Comparison of ENCODE assay signal across 11 cellular contexts in genomic region chr22:28351585-28351984, GRCh38.
DNase-seq lines count a peak whose midpoint lies in the region; ATAC-seq and TF ChIP-seq lines count a peak whose summit lies in the region.
"Had no signal": no experiment of that assay in that cellular context is flagged by ENCODE, and none has a peak within 500 bp of the region (broad histone marks: within the 10 kb centered on the region; RNA-seq: fewer than 3 reads in every experiment).

No MANE protein-coding gene starts in this region.

- H3K27me3 ChIP-seq in hepatocyte: no peaks in the 10 kb centered on the region

- no peaks in the 10 kb centered on the region for H3K9me3 ChIP-seq in hepatocyte (ENCODE audit: low read depth)

- peak overlapping the region in 1 of 5 experiments; percentile 19 for H3K4me3 Mint-ChIP-seq in brain

- no peaks in the 10 kb centered on the region for H3K4me1 ChIP-seq in hepatocyte (ENCODE audit: insufficient read depth)

- DNase-seq in COR-L47 (lab: John Stamatoyannopoulos, UW) (peak; percentile 3), DMS 273 treated with DMSO at 0.1 percent for 48 hours (lab: John Stamatoyannopoulos, UW) (peak; percentile 43), NCI-H524 (lab: John Stamatoyannopoulos, UW) (peak; percentile 70 to 86), hepatocyte (ENCODE audit: low spot score) (no peak), CD1c-positive myeloid dendritic cell (ENCODE audit: extremely low spot score) (no peak)
- DNase-seq: DMS153, EL, NCI-H1694, SIG-M5 had no signal

- H3K4me3 ChIP-seq in hepatocyte: no peak overlapping the region

- no peak overlapping the region for H3K27ac ChIP-seq in hepatocyte

- H3K36me3 Mint-ChIP-seq in brain: peaks cover 4% of the 10 kb centered on the region

- peaks cover 7% of the 10 kb centered on the region for H3K79me2 ChIP-seq in hepatocyte

- TF ChIP-seq CTCF in brain (conservative IDR thresholded peaks at IDR 0.05) (no peak), hepatocyte (IDR thresholded peaks at IDR 0.05; ENCODE audit: poor library complexity) (no peak)

- H4K20me1 ChIP-seq in hepatocyte (ENCODE audit: insufficient read depth, poor library complexity, severe bottlenecking): no peaks in the 10 kb centered on the region

- H3K4me1 Mint-ChIP-seq in brain: peaks cover 62% of the 10 kb centered on the region

- H3K27me3 Mint-ChIP-seq in brain: no peaks in the 10 kb centered on the region

- no peaks in the 10 kb centered on the region for H3K9me3 Mint-ChIP-seq in brain

- no peak overlapping the region for H2AFZ ChIP-seq in hepatocyte

- WGBS in hepatocyte (ENCODE audit: low lambda C conversion rate, missing lambda C conversion rate): 15% methylated on average over 1 of the region's 1 CpG

- H3K36me3 ChIP-seq in hepatocyte (replicated peaks; ENCODE audit: insufficient read depth, low read depth): no peaks in the 10 kb centered on the region

- no peak overlapping the region for H3K4me2 ChIP-seq in hepatocyte

- H3K27ac Mint-ChIP-seq in brain: peak overlapping the region in 3 of 5 experiments; percentile 3 to 55 (median 23)

- no peak for ATAC-seq in GM21619 (IDR thresholded peaks at IDR 0.05; ENCODE audit: unreplicated experiment)

- H3K9me2 ChIP-seq in hepatocyte (replicated peaks; ENCODE audit: insufficient read depth): no peaks in the 10 kb centered on the region

Comparison
In these comparisons a context has a peak if more than half of its experiments do, and no peak if none do; other contexts are left out.
1. DNase-seq: peak in COR-L47 (single experiment), DMS 273 treated with DMSO at 0.1 percent for 48 hours (single experiment) and NCI-H524 (2 of 2); none in hepatocyte (single experiment) and CD1c-positive myeloid dendritic cell (single experiment).